ENCODE assay signal across 15 cellular contexts in genomic region chr5:138305797-138306196, GRCh38. TPM values are rescaled to one million over a fixed set of nuclear protein-coding genes. Genes with fewer than 3 reads are reported as not detected.
A peak's percentile ranks its signal among the peaks of the same experiment; 100 is the strongest.
DNase-seq lines count a peak whose midpoint lies in the region; ATAC-seq and TF ChIP-seq lines count a peak whose summit lies in the region.
"Had no signal": no experiment of that assay in that cellular context is flagged by ENCODE, and none has a peak within 500 bp of the region (broad histone marks: within the 10 kb centered on the region; RNA-seq: fewer than 3 reads in every experiment).

No MANE protein-coding gene starts in this region.

- WGBS in prostate gland: 32% methylated on average over 1 of the region's 1 CpG

- no peaks in the 10 kb centered on the region for H3K36me3 ChIP-seq in prostate gland
- H3K36me3 ChIP-seq: left lung had no signal

- TF ChIP-seq POLR2A in prostate gland (IDR thresholded peaks at IDR 0.05): no peak

- H3K27ac Mint-ChIP-seq in MCF 10A (ENCODE audit: low read depth, unreplicated experiment): peak overlapping the region; percentile 57
- H3K27ac Mint-ChIP-seq: activated B cell treated with CpG ODN at 0.5 μM for 24 hours; activated T-helper 2 cell treated with anti-CD3 and anti-CD28 coated beads, Interferon-gamma antibody, Interleukin-2, Interleukin-4, amounts not matched to agents 10 μg/mL and 5 μg/mL and 100 μg/mL, durations not matched to agents 14 hours and 24 hours and 36 hours had no signal

- POLR2A ChIA-PET in MCF 10A (lab: Yijun Ruan, JAX): interaction anchor here (0.5 to 2.7 kb wide), 14 partner anchors 13 to 563 kb away, joined by 3 to 13 read pairs (median 4); partner anchors contain the start of genes BRD8, CDC23, CDC25C and FAM53C

- H3K4me1 Mint-ChIP-seq in MCF 10A (ENCODE audit: insufficient read depth, unreplicated experiment): peaks cover 8% of the 10 kb centered on the region
- H3K4me1 Mint-ChIP-seq: activated B cell treated with CpG ODN at 0.5 μM for 24 hours; central memory CD8-positive, alpha-beta T cell had no signal

- H3K4me3 ChIP-seq in prostate gland: no peak overlapping the region
- H3K4me3 ChIP-seq: left lung had no signal

- intact Hi-C loops in MCF 10A (cut with micrococcal nuclease) (no loop called here), prostate gland (cut with DNase I) (no loop called here)

- no peaks in the 10 kb centered on the region for H3K27me3 Mint-ChIP-seq in MCF 10A (ENCODE audit: insufficient read depth, unreplicated experiment)
- H3K27me3 Mint-ChIP-seq: activated B cell treated with CpG ODN at 0.5 μM for 24 hours; central memory CD8-positive, alpha-beta T cell had no signal

- no peaks in the 10 kb centered on the region for H3K27me3 ChIP-seq in prostate gland (replicated peaks; ENCODE audit: insufficient read depth)
- H3K27me3 ChIP-seq: left lung had no signal

- ATAC-seq in HG03460 (IDR thresholded peaks at IDR 0.05; ENCODE audit: unreplicated experiment) (no peak), HG03045 (IDR thresholded peaks at IDR 0.05; ENCODE audit: unreplicated experiment) (no peak), GM21423 (IDR thresholded peaks at IDR 0.05; ENCODE audit: unreplicated experiment) (no peak)
- ATAC-seq: left lung, Panc1 had no signal

- CTCF ChIA-PET in MCF 10A (lab: Yijun Ruan, JAX): interaction anchor here (0.5 to 3.3 kb wide), 23 partner anchors 10 to 246 kb away, joined by 3 to 17 read pairs (median 3); partner anchors contain the start of genes CDC25C and KDM3B

- H3K27ac ChIP-seq in prostate gland: no peak overlapping the region
- H3K27ac ChIP-seq: left lung had no signal

- DNase-seq in HPDE6-E6E7 (ENCODE audit: extremely low spot score) (peak; percentile 34), NCI-H2171 (lab: John Stamatoyannopoulos, UW) (peak; percentile 28), MCF 10A (ENCODE audit: unreplicated experiment) (peak; percentile 79), prostate gland (ENCODE audit: low spot score) (peak; percentile 84), D341Med (ENCODE audit: low spot score) (no peak)
- DNase-seq: activated B cell treated with CpG ODN at 0.5 μM for 24 hours, foreskin melanocyte, IMR-90, left lung had no signal

- H3K9me3 Mint-ChIP-seq in MCF 10A (ENCODE audit: unreplicated experiment): no peaks in the 10 kb centered on the region
- H3K9me3 Mint-ChIP-seq: activated B cell treated with CpG ODN at 0.5 μM for 24 hours; activated T-helper 2 cell treated with anti-CD3 and anti-CD28 coated beads, Interferon-gamma antibody, Interleukin-2, Interleukin-4, amounts not matched to agents 10 μg/mL and 5 μg/mL and 100 μg/mL, durations not matched to agents 14 hours and 24 hours and 36 hours; central memory CD8-positive, alpha-beta T cell had no signal

- no TSS peak for BruUV-seq in MCF 10A (replicated peaks; lab: Mats Ljungman, UMichigan)

- no peaks in the 10 kb centered on the region for H3K9me3 ChIP-seq in prostate gland
- H3K9me3 ChIP-seq: left lung had no signal

- H3K36me3 Mint-ChIP-seq in MCF 10A (ENCODE audit: insufficient read depth, unreplicated experiment): no peaks in the 10 kb centered on the region

- H3K4me1 ChIP-seq in prostate gland (replicated peaks): no peaks in the 10 kb centered on the region
- H3K4me1 ChIP-seq: left lung had no signal

- no peak overlapping the region for H3K4me3 Mint-ChIP-seq in MCF 10A (ENCODE audit: unreplicated experiment)
- H3K4me3 Mint-ChIP-seq: activated B cell treated with CpG ODN at 0.5 μM for 24 hours; central memory CD8-positive, alpha-beta T cell had no signal

- TF ChIP-seq CTCF in MCF 10A (IDR thresholded peaks at IDR 0.05; ENCODE audit: unreplicated experiment) (no peak), prostate gland (IDR thresholded peaks at IDR 0.05) (no peak)

RNA-seq across cellular contexts. Expression of gene CDC25C, which starts 25.8 kb away (rescaled TPM):
- total RNA-seq in MCF 10A (2022) (10.8 and 12.2 TPM in 2 replicates), prostate gland (1 to 10 TPM in 1 of 2 donors, under 1 TPM in 1; 0.14 to 3.2 TPM)
- total RNA-seq: activated B cell treated with CpG ODN at 0.5 μM for 24 hours had no signal

RNA-seq across cellular contexts. Expression of gene GFRA3, which starts 31.4 kb away (rescaled TPM):
- total RNA-seq in MCF 10A (2022): not detected in 2 replicates
- 1 to 10 TPM in 1 of 2 donors, not detected in 1; 1.9 TPM for total RNA-seq in prostate gland
- total RNA-seq: activated B cell treated with CpG ODN at 0.5 μM for 24 hours, IMR-90 had no signal

RNA-seq across cellular contexts. Expression of gene FAM53C, which starts 32.3 kb away (rescaled TPM):
- total RNA-seq in MCF 10A (2022): 37.2 and 38.9 TPM in 2 replicates
- 10 to 100 TPM; 32.9 to 81.0 TPM for total RNA-seq in prostate gland

RNA-seq across cellular contexts. Expression of gene KDM3B, which starts 46.7 kb away (rescaled TPM):
- total RNA-seq in MCF 10A (2022) (57.8 and 59.0 TPM in 2 replicates), prostate gland (10 to 100 TPM; 61.2 to 85.1 TPM)
